ENCODE assay signal across 1 cellular context in genomic region chr7:74398426-74398825, GRCh38.
TF ChIP-seq lines count a peak whose summit lies in the region.

No MANE protein-coding gene starts in this region.

TF ChIP-seq in HepG2, 621 proteins besides CTCF, POLR2A, EP300 and RAD21:
- TF ChIP-seq AGO2 (optimal IDR thresholded peaks at IDR 0.05; ENCODE audit: low read depth, low read length) (peak; percentile 25), KAT7 (CRISPR knock-in tag; IDR thresholded peaks at IDR 0.05; ENCODE audit: borderline replicate concordance) (no peak)
